Comparison of ENCODE assay signal across 8 cellular contexts in the genomic region with DNA sequence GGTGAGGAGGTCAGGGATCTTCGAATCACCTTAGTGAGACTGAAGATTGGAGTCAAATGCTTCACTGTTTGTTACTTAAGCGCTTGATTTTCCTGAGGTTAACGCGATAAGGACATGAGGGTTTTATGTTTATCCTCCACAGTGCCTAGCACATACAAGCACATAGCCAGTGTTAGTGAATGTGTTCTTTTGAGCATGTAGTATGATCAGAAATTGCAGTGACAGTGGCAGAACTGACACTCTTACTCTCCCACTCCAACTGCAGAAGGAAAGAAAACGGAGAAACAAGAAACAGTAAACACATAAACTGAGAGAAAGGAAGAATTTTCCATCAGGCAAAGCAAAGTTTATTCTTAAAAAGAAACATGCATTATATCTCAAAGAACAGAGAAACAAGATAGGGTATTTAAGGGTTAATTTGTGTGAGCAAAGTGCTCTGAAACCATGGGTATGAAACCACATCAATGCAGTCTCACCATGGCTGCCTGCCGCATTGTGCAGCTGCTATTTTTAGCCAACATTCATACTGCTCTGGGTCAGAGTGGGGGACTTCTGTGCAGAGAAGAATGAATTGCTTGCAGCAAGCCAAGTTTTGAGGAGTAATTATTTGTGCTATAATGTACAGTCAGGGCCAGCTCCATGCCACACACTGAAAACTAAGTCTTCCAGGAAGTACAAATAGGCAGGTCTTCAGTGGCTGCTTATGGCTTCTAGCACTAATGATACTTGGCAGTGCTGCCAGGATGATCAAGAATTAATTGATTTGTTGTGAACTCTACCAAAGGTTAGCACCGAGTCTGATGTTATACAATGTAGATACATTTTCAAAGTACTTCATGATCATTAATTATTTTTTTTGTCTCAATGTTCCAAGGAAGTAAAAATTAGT.
DNase-seq lines count a peak whose midpoint lies in the region; ATAC-seq and TF ChIP-seq lines count a peak whose summit lies in the region.

No MANE protein-coding gene starts in this region.

- no peak overlapping the region for H3K27ac Mint-ChIP-seq in activated T-cell treated with anti-CD3 and anti-CD28 coated beads, Interleukin-2, amount 50 U/mL, for 72 hours
- H3K27ac Mint-ChIP-seq in activated CD4-positive, alpha-beta memory T cell treated with anti-CD3 and anti-CD28 coated beads for 36 hours, result no peak overlapping the region

- H4K20me1 ChIP-seq in osteoblast (ENCODE audit: insufficient read depth, low read length), result no peaks in the 10 kb centered on the region

- TF ChIP-seq CTCF in osteoblast (IDR thresholded peaks at IDR 0.05; ENCODE audit: extremely low read depth, low read depth, low read length), result no peak

- H3K4me3 Mint-ChIP-seq in activated T-cell treated with anti-CD3 and anti-CD28 coated beads, Interleukin-2, amount 50 U/mL, for 72 hours, result no peak overlapping the region
- H3K4me3 Mint-ChIP-seq in activated CD4-positive, alpha-beta memory T cell treated with anti-CD3 and anti-CD28 coated beads for 36 hours, result no peak overlapping the region

- H3K36me3 Mint-ChIP-seq in activated T-cell treated with anti-CD3 and anti-CD28 coated beads, Interleukin-2, amount 50 U/mL, for 72 hours (ENCODE audit: insufficient read depth in 2 of 2), result no peaks in the 10 kb centered on the region
- no peaks in the 10 kb centered on the region for H3K36me3 Mint-ChIP-seq in activated CD4-positive, alpha-beta memory T cell treated with anti-CD3 and anti-CD28 coated beads for 36 hours

- peak overlapping the region; percentile 49 for H3K4me2 ChIP-seq in osteoblast (ENCODE audit: insufficient read depth, low read length)

- CTCF ChIA-PET in activated CD4-positive, alpha-beta memory T cell treated with anti-CD3 and anti-CD28 coated beads for 36 hours (lab: Charles Lee), result no interaction called here

- peaks cover 7% of the 10 kb centered on the region in 2 donors for H3K9me3 Mint-ChIP-seq in activated T-cell treated with anti-CD3 and anti-CD28 coated beads, Interleukin-2, amount 50 U/mL, for 72 hours
- H3K9me3 Mint-ChIP-seq in activated CD4-positive, alpha-beta memory T cell treated with anti-CD3 and anti-CD28 coated beads for 36 hours, result peaks cover 5% of the 10 kb centered on the region

- H3K36me3 ChIP-seq in osteoblast (ENCODE audit: insufficient read depth, low read length), result no peaks in the 10 kb centered on the region

- peaks cover 10% of the 10 kb centered on the region for H3K4me1 Mint-ChIP-seq in activated T-cell treated with anti-CD3 and anti-CD28 coated beads, Interleukin-2, amount 50 U/mL, for 72 hours (ENCODE audit: low read depth)
- no peaks in the 10 kb centered on the region for H3K4me1 Mint-ChIP-seq in activated CD4-positive, alpha-beta memory T cell treated with anti-CD3 and anti-CD28 coated beads for 36 hours (ENCODE audit: low read depth)

- H3K27me3 ChIP-seq in osteoblast (ENCODE audit: insufficient read depth, low read length), result no peaks in the 10 kb centered on the region

- H3K79me2 ChIP-seq in osteoblast (ENCODE audit: insufficient read depth, low read length), result no peaks in the 10 kb centered on the region

- no peaks in the 10 kb centered on the region for H3K9me3 ChIP-seq in osteoblast (ENCODE audit: low read depth, low read length)

- H2AFZ ChIP-seq in osteoblast (ENCODE audit: low read length), result no peak overlapping the region

- H3K27me3 Mint-ChIP-seq in activated T-cell treated with anti-CD3 and anti-CD28 coated beads, Interleukin-2, amount 50 U/mL, for 72 hours (ENCODE audit: low read depth), result no peaks in the 10 kb centered on the region
- H3K27me3 Mint-ChIP-seq in activated CD4-positive, alpha-beta memory T cell treated with anti-CD3 and anti-CD28 coated beads for 36 hours, result no peaks in the 10 kb centered on the region

- ATAC-seq in GM19397 (IDR thresholded peaks at IDR 0.05; ENCODE audit: unreplicated experiment) (peak; percentile 100), HG03342 (IDR thresholded peaks at IDR 0.05; ENCODE audit: unreplicated experiment) (peak; percentile 100)
- peak; percentile 41 to 82 for ATAC-seq in activated T-cell treated with anti-CD3 and anti-CD28 coated beads, Interleukin-2, amount 50 U/mL, for 72 hours (replicated peaks in 1 of 2)

- intact Hi-C loops in activated CD4-positive, alpha-beta memory T cell treated with anti-CD3 and anti-CD28 coated beads for 36 hours (cut with micrococcal nuclease), result no loop called here

- peak overlapping the region; percentile 19 for H3K4me3 ChIP-seq in osteoblast (ENCODE audit: insufficient read depth, low read length)

- DNase-seq in EH (ENCODE audit: low read depth) (peak; percentile 58), osteoblast (ENCODE audit: insufficient read length, low spot score, missing footprints) (peak; percentile 75), anterior cingulate cortex (lab: John Stamatoyannopoulos, UW) (no peak)
- DNase-seq in activated T-cell treated with anti-CD3 and anti-CD28 coated beads, Interleukin-2, amount 50 U/mL, for 72 hours, result peak in 1 of 2 donors; percentile 29
- DNase-seq in activated CD4-positive, alpha-beta memory T cell treated with anti-CD3 and anti-CD28 coated beads for 36 hours, result no peak
- DNase-seq in activated CD8-positive, alpha-beta memory T cell treated with anti-CD3 and anti-CD28 coated beads, Interleukin-2, amount 50 U/mL, for 48 hours, result no peak

- POLR2A ChIA-PET in activated CD4-positive, alpha-beta memory T cell treated with anti-CD3 and anti-CD28 coated beads for 36 hours (lab: Charles Lee), result no interaction called here

- peak overlapping the region; percentile 47 for H3K27ac ChIP-seq in osteoblast (ENCODE audit: low read depth, low read length)

- H3K4me1 ChIP-seq in osteoblast (ENCODE audit: insufficient read depth, low read length), result peaks cover 13% of the 10 kb centered on the region

Comparison
In these comparisons a context has a peak if more than half of its experiments do, and no peak if none do; other contexts are left out.
1. DNase-seq: peak in EH (single experiment) and osteoblast (single experiment); none in activated CD4-positive, alpha-beta memory T cell treated with anti-CD3 and anti-CD28 coated beads for 36 hours (single experiment), anterior cingulate cortex (0 of 58) and activated CD8-positive, alpha-beta memory T cell treated with anti-CD3 and anti-CD28 coated beads, Interleukin-2, amount 50 U/mL, for 48 hours (single experiment).
2. Peak in every context shown above with its lines, with median percentiles within 50 percentile points of each other: ATAC-seq.